1 cellular context compared by ENCODE assay signal in the genomic region with DNA sequence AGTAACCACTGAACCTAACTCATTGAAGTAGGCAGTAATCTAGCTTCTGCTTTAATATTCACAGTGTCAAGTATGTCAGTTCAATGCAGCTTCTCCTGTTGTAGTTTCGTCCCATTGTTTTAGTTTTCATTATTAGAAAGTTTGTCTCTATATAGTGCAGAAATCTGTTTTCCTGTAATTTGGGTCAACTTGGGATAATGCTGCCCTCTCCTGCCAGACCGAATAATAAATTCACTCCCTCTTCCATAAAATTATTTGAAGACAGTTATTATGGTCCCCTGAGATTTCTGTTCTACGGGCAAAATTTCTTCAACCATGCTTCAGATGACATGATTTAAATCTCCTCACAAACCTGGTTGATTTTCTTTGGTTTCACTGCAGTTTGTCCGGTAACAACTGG.
TF ChIP-seq lines count a peak whose summit lies in the region.

No MANE protein-coding gene starts in this region.

TF ChIP-seq in IMR-90, 13 proteins besides CTCF, POLR2A, EP300 and RAD21:
- no peak for TF ChIP-seq RCOR1 (IDR thresholded peaks at IDR 0.05; ENCODE audit: insufficient replicate concordance, low read length)
